Comparison of ENCODE assay signal across 13 cellular contexts in genomic region chr22:29146771-29147170, GRCh38. TPM values are rescaled to one million over a fixed set of nuclear protein-coding genes. Genes with fewer than 3 reads are reported as not detected.
DNase-seq lines count a peak whose midpoint lies in the region; TF ChIP-seq lines count a peak whose summit lies in the region.
"Had no signal": no experiment of that assay in that cellular context is flagged by ENCODE, and none has a peak within 500 bp of the region (broad histone marks: within the 10 kb centered on the region; RNA-seq: fewer than 3 reads in every experiment).

No MANE protein-coding gene starts in this region.

- peaks cover 39% of the 10 kb centered on the region in 2 donors for H3K4me1 ChIP-seq in adrenal gland (replicated peaks in 1 of 2)
- peaks cover 30% of the 10 kb centered on the region for H3K4me1 ChIP-seq in suprapubic skin
- H3K4me1 ChIP-seq in testis: peaks cover 48% of the 10 kb centered on the region

- no peak overlapping the region for H3K4me3 Mint-ChIP-seq in dendritic cell treated with granulocyte-macrophage colony-stimulating factor and Interleukin-4, amounts not matched to agents 40 ng/mL and 50 ng/mL, for 4 days
- H3K4me3 Mint-ChIP-seq in nephron: no peak overlapping the region
- H3K4me3 Mint-ChIP-seq: CD8-positive, alpha-beta T cell had no signal

- H3K4me1 Mint-ChIP-seq in dendritic cell treated with granulocyte-macrophage colony-stimulating factor and Interleukin-4, amounts not matched to agents 40 ng/mL and 50 ng/mL, for 4 days (ENCODE audit: low read depth): peaks cover 43% of the 10 kb centered on the region
- peaks cover 75% of the 10 kb centered on the region for H3K4me1 Mint-ChIP-seq in nephron

- TF ChIP-seq POLR2A in adrenal gland (IDR thresholded peaks at IDR 0.05) (no peak), suprapubic skin (IDR thresholded peaks at IDR 0.05) (no peak), testis (IDR thresholded peaks at IDR 0.05) (no peak)

- H3K4me3 ChIP-seq in adrenal gland (no peak overlapping the region), suprapubic skin (no peak overlapping the region), testis (no peak overlapping the region)
- H3K4me3 ChIP-seq: K562 had no signal

- H3K9me3 Mint-ChIP-seq in dendritic cell treated with granulocyte-macrophage colony-stimulating factor and Interleukin-4, amounts not matched to agents 40 ng/mL and 50 ng/mL, for 4 days: no peaks in the 10 kb centered on the region
- H3K9me3 Mint-ChIP-seq in nephron: no peaks in the 10 kb centered on the region
- H3K9me3 Mint-ChIP-seq: CD8-positive, alpha-beta T cell had no signal

- intact Hi-C loops in adrenal gland (cut with DNase I): no loop called here
- intact Hi-C loops in dendritic cell treated with granulocyte-macrophage colony-stimulating factor and Interleukin-4, amounts not matched to agents 40 ng/mL and 50 ng/mL, for 4 days (cut with micrococcal nuclease): no loop called here
- intact Hi-C loops in testis (cut with DNase I; ENCODE audit: low total_unique reads): no loop called here

- WGBS in adrenal gland, 4 donors: 77 to 81% (median 79%) methylated on average over 9 of the region's 9 CpGs
- WGBS in suprapubic skin: 91% methylated on average over 9 of the region's 9 CpGs
- WGBS in testis, 2 donors: 73 to 94% methylated on average over 8 to 9 of the region's 9 CpGs

- peak in 1 of 7 donors; percentile 32 for DNase-seq in adrenal gland
- DNase-seq in suprapubic skin (ENCODE audit: low spot score in 2 of 2): peak; percentile 44 to 50
- DNase-seq in testis: no peak
- DNase-seq in activated gamma-delta T cell treated with Interleukin-2 at 50 U/mL for 16 hours: no peak
- no peak for DNase-seq in COLO829 (ENCODE audit: low spot score)
- DNase-seq: BE2C; CD8-positive, alpha-beta T cell; NCI-H2081 treated with DMSO at 0.1 percent for 48 hours; NCI-H524 had no signal

- H3K9me3 ChIP-seq in adrenal gland (replicated peaks in 1 of 3): no peaks in the 10 kb centered on the region
- no peaks in the 10 kb centered on the region for H3K9me3 ChIP-seq in suprapubic skin
- H3K9me3 ChIP-seq in testis: no peaks in the 10 kb centered on the region
- H3K9me3 ChIP-seq: BE2C had no signal

- H3K27me3 Mint-ChIP-seq in dendritic cell treated with granulocyte-macrophage colony-stimulating factor and Interleukin-4, amounts not matched to agents 40 ng/mL and 50 ng/mL, for 4 days: peaks cover 12% of the 10 kb centered on the region
- no peaks in the 10 kb centered on the region for H3K27me3 Mint-ChIP-seq in nephron (ENCODE audit: low read depth)

- H3K36me3 ChIP-seq in adrenal gland (replicated peaks in 1 of 2) (peaks cover 0 to 15% of the 10 kb centered on the region in 2 donors), suprapubic skin (peaks cover 52% of the 10 kb centered on the region), testis (ENCODE audit: low read depth, missing control alignments) (no peaks in the 10 kb centered on the region)
- H3K36me3 ChIP-seq: BE2C had no signal

- peak overlapping the region; percentile 35 for H3K27ac Mint-ChIP-seq in dendritic cell treated with granulocyte-macrophage colony-stimulating factor and Interleukin-4, amounts not matched to agents 40 ng/mL and 50 ng/mL, for 4 days
- H3K27ac Mint-ChIP-seq in nephron: peak overlapping the region in 2 of 3 experiments; percentile 53 to 73
- H3K27ac Mint-ChIP-seq: CD8-positive, alpha-beta T cell had no signal

- TF ChIP-seq CTCF in adrenal gland (IDR thresholded peaks at IDR 0.05) (no peak), nephron (IDR thresholded peaks at IDR 0.05; ENCODE audit: unreplicated experiment in 3 of 3) (no peak), suprapubic skin (IDR thresholded peaks at IDR 0.05) (no peak), testis (IDR thresholded peaks at IDR 0.05) (no peak)

- no peaks in the 10 kb centered on the region for H3K27me3 ChIP-seq in adrenal gland
- H3K27me3 ChIP-seq in suprapubic skin: no peaks in the 10 kb centered on the region
- no peaks in the 10 kb centered on the region for H3K27me3 ChIP-seq in testis
- H3K27me3 ChIP-seq: BE2C had no signal

- H3K36me3 Mint-ChIP-seq in dendritic cell treated with granulocyte-macrophage colony-stimulating factor and Interleukin-4, amounts not matched to agents 40 ng/mL and 50 ng/mL, for 4 days (ENCODE audit: low read depth): no peaks in the 10 kb centered on the region
- peaks cover 22% of the 10 kb centered on the region for H3K36me3 Mint-ChIP-seq in nephron (ENCODE audit: low read depth)
- H3K36me3 Mint-ChIP-seq: CD8-positive, alpha-beta T cell had no signal

- TF ChIP-seq EP300 in suprapubic skin (IDR thresholded peaks at IDR 0.05): no peak

- H3K27ac ChIP-seq in adrenal gland: peak overlapping the region in 3 of 5 donors; percentile 18 to 71 (median 32)
- H3K27ac ChIP-seq in suprapubic skin: no peak overlapping the region
- peak overlapping the region in 1 of 2 donors; percentile 38 for H3K27ac ChIP-seq in testis

RNA-seq across cellular contexts. Expression of gene EMID1, which starts 58.9 kb away (rescaled TPM):
- total RNA-seq in adrenal gland: 10 to 100 TPM; 12.7 to 70.9 (median 43.6) TPM
- polyA plus RNA-seq in adrenal gland: 10 to 100 TPM in 2 of 3 donors, 1 to 10 TPM in 1; 2.5 to 36.9 (median 35.2) TPM
- total RNA-seq in suprapubic skin: 1 to 10 TPM; 1.6 to 7.4 (median 2.9) TPM
- 1 to 10 TPM; 7.0 to 7.5 TPM for total RNA-seq in testis
- polyA plus RNA-seq in testis (ENCODE audit: insufficient read depth, low read depth, low replicate concordance): 6.2 TPM
- total RNA-seq: CD8-positive, alpha-beta T cell; RPMI7951 had no signal

Comparison
In these comparisons a context has a peak if more than half of its experiments do, and no peak if none do; other contexts are left out.
1. DNase-seq: peak in suprapubic skin (2 of 2); none in testis (single experiment), activated gamma-delta T cell treated with Interleukin-2 at 50 U/mL for 16 hours (single experiment) and COLO829 (single experiment).